8 cellular contexts compared by ENCODE assay signal in genomic region chr2:196639180-196640030, GRCh38. TPM values are rescaled to one million over a fixed set of nuclear protein-coding genes. Genes with fewer than 3 reads are reported as not detected.
DNase-seq lines count a peak whose midpoint lies in the region; TF ChIP-seq lines count a peak whose summit lies in the region.

CCDC150 (plus strand) TSS chr2:196639715; CDS start chr2:196639767, 52 bp downstream.

- DNase-seq in G401 (ENCODE audit: low spot score), result peak; percentile 95
- peak; percentile 95 for DNase-seq in H7
- DNase-seq in LoVo (ENCODE audit: low spot score), result peak; percentile 95
- DNase-seq in activated effector memory CD4-positive, alpha-beta T cell treated with Interleukin-2 at 50 U/mL for 16 hours, result peak; percentile 91
- DNase-seq in fibroblast of the conjunctiva (ENCODE audit: low read depth), result peak; percentile 82
- DNase-seq in nephron progenitor cell, result peak; percentile 93

- H3K36me3 Mint-ChIP-seq in nephron progenitor cell (ENCODE audit: low read depth), result peaks cover 28% of the 10 kb centered on the region
- no peaks in the 10 kb centered on the region for H3K36me3 Mint-ChIP-seq in stimulated activated naive CD8-positive, alpha-beta T cell treated with anti-CD3 and anti-CD28 coated beads, Interleukin-15, Interleukin-2, amounts not matched to agents 100 ng/mL and 50 ng/mL, for 24 hours (ENCODE audit: low read depth)

- no peaks in the 10 kb centered on the region for H3K27me3 ChIP-seq in H7 (ENCODE audit: control insufficient read depth, insufficient read depth, low read length)

- peaks cover 23% of the 10 kb centered on the region for H3K4me1 Mint-ChIP-seq in nephron progenitor cell
- H3K4me1 Mint-ChIP-seq in stimulated activated naive CD8-positive, alpha-beta T cell treated with anti-CD3 and anti-CD28 coated beads, Interleukin-15, Interleukin-2, amounts not matched to agents 100 ng/mL and 50 ng/mL, for 24 hours (ENCODE audit: low read depth), result peaks cover 16% of the 10 kb centered on the region

- H3K27ac Mint-ChIP-seq in nephron progenitor cell, result peak within 1 kb of the TSS; percentile 96
- peak within 1 kb of the TSS; percentile 57 for H3K27ac Mint-ChIP-seq in stimulated activated naive CD8-positive, alpha-beta T cell treated with anti-CD3 and anti-CD28 coated beads, Interleukin-15, Interleukin-2, amounts not matched to agents 100 ng/mL and 50 ng/mL, for 24 hours

- peaks cover 20% of the 10 kb centered on the region for H3K9me3 Mint-ChIP-seq in nephron progenitor cell
- H3K9me3 Mint-ChIP-seq in stimulated activated naive CD8-positive, alpha-beta T cell treated with anti-CD3 and anti-CD28 coated beads, Interleukin-15, Interleukin-2, amounts not matched to agents 100 ng/mL and 50 ng/mL, for 24 hours, result no peaks in the 10 kb centered on the region

- TF ChIP-seq CTCF in nephron progenitor cell (IDR thresholded peaks at IDR 0.05), result no peak

- H3K27me3 Mint-ChIP-seq in nephron progenitor cell (ENCODE audit: low read depth, poor library complexity), result peaks cover 2% of the 10 kb centered on the region
- H3K27me3 Mint-ChIP-seq in stimulated activated naive CD8-positive, alpha-beta T cell treated with anti-CD3 and anti-CD28 coated beads, Interleukin-15, Interleukin-2, amounts not matched to agents 100 ng/mL and 50 ng/mL, for 24 hours, result no peaks in the 10 kb centered on the region

- peak; percentile 87 for TF ChIP-seq POLR2A in Raji (IDR thresholded peaks at IDR 0.05; ENCODE audit: insufficient read depth, low read depth, low read length)

- H3K4me3 ChIP-seq in H7 (ENCODE audit: insufficient read depth, low read depth, low read length), result peak within 1 kb of the TSS; percentile 84

- in situ Hi-C loops in G401 (cut with HindIII; ENCODE audit: low sequenced_read_pairs), result no loop called here

- no peaks in the 10 kb centered on the region for H3K36me3 ChIP-seq in H7 (replicated peaks; ENCODE audit: control insufficient read depth, insufficient read depth, low read length)

- peak within 1 kb of the TSS; percentile 91 for H3K4me3 Mint-ChIP-seq in nephron progenitor cell
- peak within 1 kb of the TSS; percentile 79 for H3K4me3 Mint-ChIP-seq in stimulated activated naive CD8-positive, alpha-beta T cell treated with anti-CD3 and anti-CD28 coated beads, Interleukin-15, Interleukin-2, amounts not matched to agents 100 ng/mL and 50 ng/mL, for 24 hours

RNA-seq across cellular contexts. Expression of gene CCDC150, which starts in this region (rescaled TPM):
- 9.1 and 18.0 TPM in 2 replicates for total RNA-seq in G401 (2014; rRNA removed; shearing (Covaris generic))
- total RNA-seq in H7 (2014; rRNA removed; shearing (Covaris generic)), result 18.4 and 27.7 TPM in 2 replicates

Comparison
In these comparisons a context has a peak if more than half of its experiments do, and no peak if none do; other contexts are left out.
1. Peak in every context shown above with its lines: DNase-seq and H3K4me3 ChIP-seq.